ENCODE assay signal across 16 cellular contexts in genomic region chr12:94674835-94675234, GRCh38. TPM values are rescaled to one million over a fixed set of nuclear protein-coding genes. Genes with fewer than 3 reads are reported as not detected.
A peak's percentile ranks its signal among the peaks of the same experiment; 100 is the strongest.
DNase-seq lines count a peak whose midpoint lies in the region; ATAC-seq lines count a peak whose summit lies in the region.
"Had no signal": no experiment of that assay in that cellular context is flagged by ENCODE, and none has a peak within 500 bp of the region (broad histone marks: within the 10 kb centered on the region; RNA-seq: fewer than 3 reads in every experiment).

No MANE protein-coding gene starts in this region.

- H3K36me3 ChIP-seq in adipocyte (ENCODE audit: control insufficient read depth, insufficient read depth, low read length, severe bottlenecking) = no peaks in the 10 kb centered on the region
- no peaks in the 10 kb centered on the region for H3K36me3 ChIP-seq in SJCRH30
- H3K36me3 ChIP-seq: BLaER1 treated with 17β-estradiol and CSF1 and Interleukin-3, amounts not matched to agents 10 nM and 100 nM; WERI-Rb-1 had no signal

- H3K27me3 ChIP-seq in adipocyte (replicated peaks; ENCODE audit: control insufficient read depth, insufficient read depth, low read length) = peaks cover 2% of the 10 kb centered on the region
- no peaks in the 10 kb centered on the region for H3K27me3 ChIP-seq in SJCRH30
- H3K27me3 ChIP-seq: BLaER1 treated with 17β-estradiol and CSF1 and Interleukin-3, amounts not matched to agents 10 nM and 100 nM had no signal

- intact Hi-C loops in left colon (cut with DNase I, micrococcal nuclease) (no loop called here), sciatic nerve (cut with DNase I) (no loop called here)

- H3K4me3 ChIP-seq in adipocyte (ENCODE audit: low read length) (peak overlapping the region; percentile 40), SJCRH30 (no peak overlapping the region)
- H3K4me3 ChIP-seq: BLaER1 treated with 17β-estradiol and CSF1 and Interleukin-3, amounts not matched to agents 10 nM and 100 nM; GM12878 had no signal

- ATAC-seq in left colon (peak; percentile 18), sciatic nerve (peak; percentile 81), GM19452 (IDR thresholded peaks at IDR 0.05; ENCODE audit: unreplicated experiment) (no peak)
- ATAC-seq: activated naive CD4-positive, alpha-beta T cell treated with anti-CD3 and anti-CD28 coated beads, Interleukin-2, amount 50 U/mL, for 72 hours; GM12878; stimulated activated naive B cell treated with anti-CD40 and anti-IgM and Interleukin-4, amounts not matched to agents 10 μg/mL and 1 μg/mL and 100 μg/mL, for 72 hours had no signal

- no peaks in the 10 kb centered on the region for H3K9me3 ChIP-seq in adipocyte (ENCODE audit: control insufficient read depth, low read length)
- no peaks in the 10 kb centered on the region for H3K9me3 ChIP-seq in SJCRH30 (replicated peaks)
- H3K9me3 ChIP-seq: BLaER1 treated with 17β-estradiol and CSF1 and Interleukin-3, amounts not matched to agents 10 nM and 100 nM had no signal

- DNase-seq in HT-29 (ENCODE audit: low spot score) = peak; percentile 39
- DNase-seq in adipocyte (ENCODE audit: low read depth) = no peak
- peak; percentile 18 to 47 for DNase-seq in left colon
- DNase-seq in sciatic nerve (ENCODE audit: low spot score) = peak; percentile 64
- DNase-seq in activated CD4-positive, alpha-beta T cell treated with anti-CD3 and anti-CD28 coated beads, Interleukin-2, amount 50 U/mL, for 4 hours = no peak
- DNase-seq in SJCRH30 = no peak
- no peak for DNase-seq in cerebellar nuclear complex (lab: John Stamatoyannopoulos, UW)
- DNase-seq: NCI-H1436 treated with DMSO at 0.1 percent for 48 hours; NCI-H69; stimulated activated CD4-positive, alpha-beta T cell treated with anti-CD3 and anti-CD28 coated beads, Interleukin-4, amount 100 ng/mL, for 24 hours; stimulated activated naive B cell treated with anti-CD40 and anti-IgM and Interleukin-4, amounts not matched to agents 10 μg/mL and 1 μg/mL and 100 μg/mL, for 72 hours; WERI-Rb-1 had no signal

- H3K9ac ChIP-seq in adipocyte (ENCODE audit: low read length) = no peak overlapping the region

- peaks cover 15% of the 10 kb centered on the region for H3K4me1 ChIP-seq in adipocyte (ENCODE audit: control insufficient read depth, insufficient read depth, low read length)
- H3K4me1 ChIP-seq in SJCRH30 = peaks cover 12% of the 10 kb centered on the region

- no peak overlapping the region for H3K27ac ChIP-seq in SJCRH30
- H3K27ac ChIP-seq: WERI-Rb-1 had no signal

RNA-seq across cellular contexts. Expression of gene TMCC3, which starts 24.5 kb away (rescaled TPM):
- 2.9 and 3.0 TPM in 2 replicates for total RNA-seq in HT-29 (2014; rRNA removed; shearing (Covaris generic))
- total RNA-seq in left colon (10 to 100 TPM; 65.4 to 79.8 TPM), sciatic nerve (24.9 TPM)
- 2.4 and 2.5 TPM in 2 replicates for total RNA-seq in SJCRH30 (2014; rRNA removed; shearing (Covaris generic))
- total RNA-seq: activated naive CD4-positive, alpha-beta T cell treated with anti-CD3 and anti-CD28 coated beads, Interleukin-2, amount 50 U/mL, for 72 hours had no signal

Comparison
In these comparisons a context has a peak if more than half of its experiments do, and no peak if none do; other contexts are left out.
1. DNase-seq: peak in HT-29 (single experiment), left colon (2 of 2) and sciatic nerve (single experiment); none in adipocyte (single experiment), activated CD4-positive, alpha-beta T cell treated with anti-CD3 and anti-CD28 coated beads, Interleukin-2, amount 50 U/mL, for 4 hours (0 of 2), SJCRH30 (0 of 2) and cerebellar nuclear complex (0 of 2).